ENCODE assay signal across 16 cellular contexts in genomic region chr1:118981436-118981835, GRCh38. TPM values are rescaled to one million over a fixed set of nuclear protein-coding genes. Genes with fewer than 3 reads are reported as not detected.
DNase-seq lines count a peak whose midpoint lies in the region; ATAC-seq, FAIRE-seq and TF ChIP-seq lines count a peak whose summit lies in the region.
"Had no signal": no experiment of that assay in that cellular context is flagged by ENCODE, and none has a peak within 500 bp of the region (broad histone marks: within the 10 kb centered on the region; RNA-seq: fewer than 3 reads in every experiment).

No MANE protein-coding gene starts in this region.

- H3K36me3 ChIP-seq in SJSA1 (peaks cover 73% of the 10 kb centered on the region), H1 (ENCODE audit: control insufficient read depth in 2 of 4, insufficient read depth in 4 of 4, low read length in 3 of 4) (peaks cover 0 to 2% (median 0%) of the 10 kb centered on the region in 4 experiments; a peak in 1 of 8 replicates), WERI-Rb-1 (no peaks in the 10 kb centered on the region)

- H3K23ac ChIP-seq in H1 (ENCODE audit: insufficient read length), result no peak overlapping the region

- intact Hi-C loops in CD4-positive, alpha-beta T cell (cut with DNase I, micrococcal nuclease), result no loop called here

- no peak overlapping the region for H4K8ac ChIP-seq in H1 (ENCODE audit: extremely low read depth, insufficient read depth, low read length)

- H3K4ac ChIP-seq in H1 (replicated peaks; ENCODE audit: insufficient read length, low read depth, low read length), result no peak overlapping the region

- no peak overlapping the region for H2BK120ac ChIP-seq in H1 (replicated peaks; ENCODE audit: low read depth, low read length)

- no peak overlapping the region for H4K5ac ChIP-seq in H1 (ENCODE audit: insufficient read length, low read depth, low read length)

- ATAC-seq in CD4-positive, alpha-beta T cell (ENCODE audit: poor library complexity), result no peak
- ATAC-seq: GM12878, HCT116 had no signal

- H3K79me2 ChIP-seq in H1 (ENCODE audit: control insufficient read depth in 1 of 2, insufficient read depth in 2 of 2, low read length in 2 of 2), result no peaks in the 10 kb centered on the region

- no peak for TF ChIP-seq RAD21 in H1 (IDR thresholded peaks at IDR 0.05 in 1 of 2, conservative IDR thresholded peaks at IDR 0.05 in 1 of 2; ENCODE audit: low read depth in 2 of 2, low read length in 2 of 2)

- CTCF ChIA-PET in H1 (lab: Charles Lee; ENCODE audit: partially characterized antibody), result interaction anchor here (1.7 to 2.4 kb wide), 2 partner anchors 25 to 27 kb away, joined by 4 to 9 read pairs; no protein-coding TSS in a partner anchor
- CTCF ChIA-PET in CD4-positive, alpha-beta T cell (lab: Charles Lee), result no interaction called here

- H3K9me3 Mint-ChIP-seq in CD4-positive, alpha-beta T cell, result peaks cover 2% of the 10 kb centered on the region

- H3K27ac Mint-ChIP-seq in CD4-positive, alpha-beta T cell, result no peak overlapping the region
- H3K27ac Mint-ChIP-seq: B cell; CD4-positive, alpha-beta memory T cell had no signal

- no peak for TF ChIP-seq POLR2A in H1 (IDR thresholded peaks at IDR 0.05; ENCODE audit: control extremely low read depth in 1 of 2, low read depth in 2 of 2, low read length in 2 of 2)

- H2AK5ac ChIP-seq in H1 (ENCODE audit: low read depth, low read length), result no peak overlapping the region

- no peak for FAIRE-seq in H1 (lab: Jason Lieb, UNC)
- FAIRE-seq: GM12878, H54 had no signal

- POLR2A ChIA-PET in H1 (lab: Charles Lee; ENCODE audit: partially characterized antibody), result no interaction called here
- POLR2A ChIA-PET in CD4-positive, alpha-beta T cell (lab: Charles Lee), result no interaction called here

- DNase-seq in GM13977 (ENCODE audit: low spot score), result peak; percentile 11
- peak in 1 of 2 experiments; percentile 69 for DNase-seq in SJSA1 (ENCODE audit: low read depth in 1 of 2, low spot score in 2 of 2)
- no peak for DNase-seq in H1 (ENCODE audit: low read depth in 1 of 2, low spot score in 2 of 2)
- DNase-seq in retina, result peak; percentile 8
- DNase-seq in activated CD4-positive, alpha-beta T cell treated with anti-CD3 and anti-CD28 coated beads for 1 hour, result no peak
- no peak for DNase-seq in WERI-Rb-1
- no peak for DNase-seq in CD4-positive, alpha-beta T cell
- no peak for DNase-seq in midbrain (lab: John Stamatoyannopoulos, UW)
- DNase-seq: 8988T; C1 segment of cervical spinal cord; CD4-positive, alpha-beta memory T cell; DMS79 had no signal

- H3K27me3 ChIP-seq in SJSA1 (replicated peaks) (no peaks in the 10 kb centered on the region), H1 (replicated peaks in 1 of 4; ENCODE audit: control insufficient read depth in 3 of 4, extremely low read depth in 1 of 4, insufficient read depth in 3 of 4, low read length in 3 of 4) (peaks cover 82 to 94% (median 88%) of the 10 kb centered on the region in 4 experiments), WERI-Rb-1 (ENCODE audit: insufficient read depth, low read depth, severe bottlenecking) (no peaks in the 10 kb centered on the region)
- H3K27me3 ChIP-seq in CD4-positive, alpha-beta T cell (ENCODE audit: control insufficient read depth, insufficient read depth, low read length), result peaks cover 96% of the 10 kb centered on the region

- H4K20me1 ChIP-seq in H1 (replicated peaks in 1 of 2; ENCODE audit: control insufficient read depth in 1 of 2, insufficient read depth in 2 of 2, low read length in 2 of 2), result peaks cover 4 to 16% of the 10 kb centered on the region in 2 experiments

- H2BK15ac ChIP-seq in H1 (ENCODE audit: low read length), result no peak overlapping the region

- no peaks in the 10 kb centered on the region for H3K79me1 ChIP-seq in H1 (ENCODE audit: low read depth, low read length)

- no peak overlapping the region for H2AFZ ChIP-seq in H1 (ENCODE audit: low read length)

- H3K14ac ChIP-seq in H1 (ENCODE audit: insufficient read length), result no peak overlapping the region

- no peak overlapping the region for H3K56ac ChIP-seq in H1 (replicated peaks; ENCODE audit: insufficient read length, low read depth, low read length)

- no peak overlapping the region for H4K91ac ChIP-seq in H1 (replicated peaks; ENCODE audit: insufficient read length, low read length)

- peaks cover 93% of the 10 kb centered on the region for H3K27me3 Mint-ChIP-seq in CD4-positive, alpha-beta T cell

- peaks cover 5% of the 10 kb centered on the region; the same call in 1 of the 2 replicates for H3K23me2 ChIP-seq in H1 (ENCODE audit: low read depth, low read length)

- H3K9me3 ChIP-seq in SJSA1 (replicated peaks) (no peaks in the 10 kb centered on the region), H1 (ENCODE audit: insufficient read depth in 2 of 2, low read depth in 1 of 2, low read length in 1 of 2) (peaks cover 0 to 3% of the 10 kb centered on the region in 2 experiments; a peak in 1 of 4 replicates), WERI-Rb-1 (ENCODE audit: severe bottlenecking) (no peaks in the 10 kb centered on the region)
- peaks cover 5% of the 10 kb centered on the region for H3K9me3 ChIP-seq in CD4-positive, alpha-beta T cell (ENCODE audit: control insufficient read depth, low read length)

- 18% methylated on average over 1 of the region's 1 CpG; no CpG with 5 or more reads in 1 of the 2 experiments for WGBS in H1 (ENCODE audit: extremely low coverage in 1 of 2, insufficient coverage in 1 of 2, insufficient read length in 1 of 2, insufficient replicate concordance in 2 of 2, low coverage in 1 of 2, low lambda C conversion rate in 2 of 2, missing lambda C conversion rate in 1 of 2), 2 experiments

- H2BK12ac ChIP-seq in H1 (ENCODE audit: low read depth, low read length), result no peak overlapping the region

- H3K4me1 ChIP-seq in SJSA1 (replicated peaks) (peaks cover 48% of the 10 kb centered on the region), H1 (replicated peaks in 1 of 4; ENCODE audit: control insufficient read depth in 3 of 4, insufficient read depth in 4 of 4, low read length in 3 of 4) (peaks cover 3 to 12% (median 8%) of the 10 kb centered on the region in 4 experiments)

- H3K27ac ChIP-seq in SJSA1 (peak overlapping the region; percentile 89), H1 (ENCODE audit: low read depth, low read length) (no peak overlapping the region), WERI-Rb-1 (no peak overlapping the region)
- no peak overlapping the region for H3K27ac ChIP-seq in CD4-positive, alpha-beta T cell (ENCODE audit: low read depth, low read length)

- H2BK20ac ChIP-seq in H1 (ENCODE audit: low read length), result no peak overlapping the region

- no peak overlapping the region for H3K4me3 Mint-ChIP-seq in CD4-positive, alpha-beta T cell
- H3K4me3 Mint-ChIP-seq: B cell; CD4-positive, alpha-beta memory T cell had no signal

- no peaks in the 10 kb centered on the region for H3K36me3 Mint-ChIP-seq in CD4-positive, alpha-beta T cell (ENCODE audit: low read depth)

- TF ChIP-seq CTCF in GM13977 (IDR thresholded peaks at IDR 0.05; ENCODE audit: extremely low read depth, insufficient read depth, missing control alignments), result no peak
- no peak for TF ChIP-seq CTCF in H1 (IDR thresholded peaks at IDR 0.05; ENCODE audit: control extremely low read depth in 1 of 3, insufficient read depth in 1 of 3, low read depth in 1 of 3, low read length in 3 of 3)
- TF ChIP-seq CTCF in WERI-Rb-1 (IDR thresholded peaks at IDR 0.05; ENCODE audit: low read depth, low read length), result no peak
- TF ChIP-seq CTCF in CD4-positive, alpha-beta T cell (IDR thresholded peaks at IDR 0.05), result no peak

- peaks cover 14% of the 10 kb centered on the region for H3K4me1 Mint-ChIP-seq in CD4-positive, alpha-beta T cell (ENCODE audit: low read depth)

- no peak overlapping the region for H3K18ac ChIP-seq in H1 (ENCODE audit: extremely low read depth, low read length)

- H3K9ac ChIP-seq in H1 (replicated peaks in 1 of 4; ENCODE audit: extremely low read depth in 1 of 4, low read depth in 3 of 4, low read length in 3 of 4), result no peak overlapping the region

- H2BK5ac ChIP-seq in H1 (ENCODE audit: low read depth, low read length), result no peak overlapping the region

- no peak overlapping the region for H3K4me2 ChIP-seq in H1 (ENCODE audit: insufficient read depth in 1 of 2, low read depth in 2 of 2, low read length in 2 of 2)

- TF ChIP-seq EP300 in H1 (IDR thresholded peaks at IDR 0.05; ENCODE audit: borderline replicate concordance in 1 of 2, low read depth in 2 of 2, low read length in 2 of 2), result no peak

- in situ Hi-C loops in GM13977 (cut with MboI; ENCODE audit: low pct_unique_long_range_greater_than_20kb, low sequenced_read_pairs, unreplicated experiment), result no loop called here

- H3K4me3 ChIP-seq in SJSA1, result peak overlapping the region; percentile 66
- H3K4me3 ChIP-seq in H1 (ENCODE audit: extremely low read depth in 1 of 4, insufficient read depth in 2 of 4, low read depth in 3 of 4, low read length in 4 of 4), result no peak overlapping the region
- no peak overlapping the region for H3K4me3 ChIP-seq in WERI-Rb-1 (ENCODE audit: low read depth, low read length)
- H3K4me3 ChIP-seq: GM12878 had no signal

TF ChIP-seq in H1, 55 proteins besides CTCF, POLR2A, EP300 and RAD21:
- no peak for TF ChIP-seq SP2 (IDR thresholded peaks at IDR 0.05; ENCODE audit: low read length)
- no peak for TF ChIP-seq USF2 (IDR thresholded peaks at IDR 0.05; ENCODE audit: low read length)
- TF ChIP-seq EGR1 (IDR thresholded peaks at IDR 0.05; ENCODE audit: borderline replicate concordance, low read depth, low read length), result no peak
- 0 out of 2 replicates have a peak, but pooled peaks have one; percentile 2 for TF ChIP-seq SUZ12 (IDR thresholded peaks at IDR 0.05; ENCODE audit: low read length)

RNA-seq across cellular contexts. Expression of gene TBX15, which starts 6.7 kb away (rescaled TPM):
- total RNA-seq in SJSA1 (2014; rRNA removed; shearing (Covaris generic)), result 16.0 and 31.0 TPM in 2 replicates
- 0.24 and 0.42 TPM in 2 replicates for total RNA-seq in H1 (2021; fragmentation: NEBNext Ultra II Directional; extraction: Animal tissue kit (Norgen Biotek cat#: 25700))
- 0.09 and 0.14 TPM in 2 replicates for polyA plus RNA-seq in H1 (2011; rRNA removed)
- polyA plus RNA-seq in H1 (2011; cell fraction: cytosol; rRNA removed), result 0.14 TPM
- 0.19 TPM for polyA plus RNA-seq in H1 (2011; cell fraction: nucleus; rRNA removed)
- 0.04 to 0.13 TPM (median 0.10 TPM) in 3 of 4 replicates, not detected in the other for polyA plus RNA-seq in H1 (2012, experiment 1 of 2)
- polyA plus RNA-seq in H1 (2012, experiment 2 of 2), result not detected
- 0.12 TPM for polyA plus RNA-seq in H1 (2013, experiment 1 of 2)
- 0.11 TPM for polyA plus RNA-seq in H1 (2013, experiment 2 of 2)
- 0.22 and 0.35 TPM in 2 replicates for polyA minus RNA-seq in H1 (2011; rRNA and poly(A)+ RNA removed)
- polyA minus RNA-seq in H1 (2011; cell fraction: cytosol; rRNA and poly(A)+ RNA removed), result not detected
- 0.40 TPM for polyA minus RNA-seq in H1 (2011; cell fraction: nucleus; rRNA and poly(A)+ RNA removed)
- total RNA-seq in CD4-positive, alpha-beta T cell, result not detected
- total RNA-seq: CD4-positive, alpha-beta memory T cell had no signal

Comparison
In these comparisons a context has a peak if more than half of its experiments do, and no peak if none do; other contexts are left out.
1. DNase-seq: peak in GM13977 (single experiment) and retina (single experiment); none in H1 (0 of 2), activated CD4-positive, alpha-beta T cell treated with anti-CD3 and anti-CD28 coated beads for 1 hour (single experiment), WERI-Rb-1 (single experiment), CD4-positive, alpha-beta T cell (0 of 10) and midbrain (single experiment).
2. RNA of gene TBX15, which starts 6.7 kb away (total RNA-seq): 16.0 to 31.0 TPM in SJSA1; 0.24 to 0.42 TPM in H1 and not detected in CD4-positive, alpha-beta T cell; every median in the first group is over 10 times any median in the second.